In the genomic region with DNA sequence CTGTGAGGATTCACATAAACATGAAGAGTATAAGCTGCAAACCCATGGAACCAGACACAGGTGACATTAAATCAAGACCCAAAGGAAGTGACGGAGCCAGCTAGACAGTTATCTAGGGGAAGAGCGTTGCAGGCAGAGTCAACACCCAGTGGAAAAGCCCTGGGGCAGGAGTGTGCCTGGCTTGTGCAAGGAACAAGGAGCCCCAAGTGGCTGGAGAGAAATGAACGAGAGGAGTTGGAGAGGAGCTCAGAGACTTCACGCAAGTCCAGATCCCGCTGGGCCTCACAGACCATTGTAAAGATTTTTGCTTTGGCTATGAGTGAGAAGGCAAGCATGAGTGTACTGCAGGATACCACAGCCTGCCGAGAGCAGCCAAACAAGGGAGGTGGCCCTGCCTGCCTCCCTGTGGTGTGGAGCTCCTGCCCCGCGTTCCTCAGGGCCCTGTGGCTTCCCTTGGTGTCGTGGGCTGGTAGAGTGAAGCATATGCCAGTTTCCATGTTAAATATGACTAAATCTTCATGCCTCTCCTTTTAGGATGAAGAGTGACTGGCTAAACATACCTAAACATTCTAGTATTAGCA, we compare ENCODE assay signal across 24 cellular contexts.
"Had no signal": no experiment of that assay in that cellular context is flagged by ENCODE, and none has a peak within 500 bp of the region (broad histone marks: within the 10 kb centered on the region; RNA-seq: fewer than 3 reads in every experiment).

No MANE protein-coding gene starts in this region.

- H3K36me3 ChIP-seq: esophagus muscularis mucosa, gastrocnemius medialis, heart right ventricle, left ventricle myocardium inferior, lower lobe of right lung, neutrophil, right atrium auricular region, suprapubic skin, thyroid gland had no signal

- H3K9me3 ChIP-seq: esophagus muscularis mucosa, gastrocnemius medialis, heart right ventricle, left ventricle myocardium inferior, lower lobe of right lung, neutrophil, right atrium auricular region, suprapubic skin, thyroid gland had no signal

- H3K27ac ChIP-seq: epithelial cell of prostate, esophagus muscularis mucosa, gastrocnemius medialis, heart right ventricle, left ventricle myocardium inferior, lower lobe of right lung, neutrophil, right atrium auricular region, suprapubic skin, thyroid gland had no signal

- H3K4me2 ChIP-seq: smooth muscle cell had no signal

- DNase-seq: effector memory CD8-positive, alpha-beta T cell; gastrocnemius medialis; heart right ventricle; hypothalamus; immature natural killer cell; kidney; left cardiac atrium; left ventricle myocardium inferior; lower lobe of right lung; midbrain; naive B cell; nephron progenitor cell; stimulated activated CD4-positive, alpha-beta T cell treated with anti-CD3 and anti-CD28 coated beads, Interleukin-2, amount 100 ng/mL, for 48 hours; stimulated activated naive CD8-positive, alpha-beta T cell treated with anti-CD3 and anti-CD28 coated beads, Interleukin-15, Interleukin-2, amounts not matched to agents 100 U/mL and 50 U/mL, for 24 hours; thyroid gland had no signal

- H3K9me3 Mint-ChIP-seq: dendritic cell treated with granulocyte-macrophage colony-stimulating factor and Interleukin-4, amounts not matched to agents 40 ng/mL and 50 ng/mL, for 4 days; effector memory CD8-positive, alpha-beta T cell; immature natural killer cell; memory B cell; naive B cell; nephron progenitor cell had no signal

- H3K4me3 Mint-ChIP-seq: dendritic cell treated with granulocyte-macrophage colony-stimulating factor and Interleukin-4, amounts not matched to agents 40 ng/mL and 50 ng/mL, for 4 days; effector memory CD8-positive, alpha-beta T cell; immature natural killer cell; memory B cell; naive B cell; nephron progenitor cell; type B pancreatic cell had no signal

- H3K27ac Mint-ChIP-seq: dendritic cell treated with granulocyte-macrophage colony-stimulating factor and Interleukin-4, amounts not matched to agents 40 ng/mL and 50 ng/mL, for 4 days; effector memory CD8-positive, alpha-beta T cell; immature natural killer cell; memory B cell; nephron progenitor cell; type B pancreatic cell had no signal

- H3K4me1 ChIP-seq: esophagus muscularis mucosa, left ventricle myocardium inferior, lower lobe of right lung, right atrium auricular region had no signal

- H3K4me1 Mint-ChIP-seq: immature natural killer cell had no signal

- H3K4me3 ChIP-seq: esophagus muscularis mucosa, gastrocnemius medialis, heart right ventricle, left ventricle myocardium inferior, lower lobe of right lung, right atrium auricular region, smooth muscle cell, suprapubic skin, thyroid gland had no signal

- H3K27me3 ChIP-seq: esophagus muscularis mucosa, gastrocnemius medialis, neutrophil, right atrium auricular region, suprapubic skin, thyroid gland had no signal

- ATAC-seq: effector memory CD8-positive, alpha-beta T cell; gastrocnemius medialis; heart right ventricle; left cardiac atrium; lower lobe of right lung; stimulated activated naive CD8-positive, alpha-beta T cell treated with anti-CD3 and anti-CD28 coated beads, Interleukin-15, Interleukin-2, amounts not matched to agents 100 U/mL and 50 U/mL, for 24 hours had no signal

- H3K27me3 Mint-ChIP-seq: dendritic cell treated with granulocyte-macrophage colony-stimulating factor and Interleukin-4, amounts not matched to agents 40 ng/mL and 50 ng/mL, for 4 days; type B pancreatic cell had no signal

- H3K36me3 Mint-ChIP-seq: immature natural killer cell, memory B cell, type B pancreatic cell had no signal
